In genomic region chr3:122603056-122603455, GRCh38 we compare ENCODE assay signal across 32 cellular contexts. TPM values are rescaled to one million over a fixed set of nuclear protein-coding genes. Genes with fewer than 3 reads are reported as not detected.
"Had no signal": no experiment of that assay in that cellular context is flagged by ENCODE, and none has a peak within 500 bp of the region (broad histone marks: within the 10 kb centered on the region; RNA-seq: fewer than 3 reads in every experiment).

No MANE protein-coding gene starts in this region.

- ATAC-seq: activated CD4-positive, alpha-beta T cell treated with anti-CD3 and anti-CD28 coated beads for 36 hours; activated CD4-positive, CD25-positive, alpha-beta regulatory T cell treated with anti-CD3 and anti-CD28 coated beads, Interleukin-2, amount 50 U/mL, for 24 hours; activated CD8-positive, alpha-beta T cell treated with anti-CD3 and anti-CD28 coated beads, Interleukin-2, amount 10 ng/mL, durations not matched to agents 7 days and 5 days; activated naive CD8-positive, alpha-beta T cell treated with anti-CD3 and anti-CD28 coated beads, Interleukin-2, amount 50 U/mL, for 24 hours; activated T-cell treated with anti-CD3 and anti-CD28 coated beads, Interleukin-2, amount 50 U/mL, for 4 hours; PC-3 had no signal

- H3K27ac ChIP-seq: Peyer's patch, SJSA1 had no signal

- H3K27ac Mint-ChIP-seq: activated CD4-positive, alpha-beta T cell treated with anti-CD3 and anti-CD28 coated beads for 36 hours; activated CD4-positive, alpha-beta T cell treated with anti-CD3 and anti-CD28 coated beads, Interleukin-2, amount 10 ng/mL, durations not matched to agents 7 days and 5 days; activated CD8-positive, alpha-beta T cell treated with anti-CD3 and anti-CD28 coated beads, Interleukin-2, amount 10 ng/mL, durations not matched to agents 7 days and 5 days; activated naive CD4-positive, alpha-beta T cell treated with anti-CD3 and anti-CD28 coated beads, Interleukin-2, amount 10 ng/mL, durations not matched to agents 7 days and 5 days; activated naive CD8-positive, alpha-beta T cell; activated naive CD8-positive, alpha-beta T cell treated with anti-CD3 and anti-CD28 coated beads, Interleukin-2, amount 50 U/mL, for 24 hours; brain; T-helper 1 cell treated with Interleukin-12 subunit alpha and Interleukin-12 subunit beta and Interleukin-4 antibody, amounts not matched to agents 30 μg/mL and 1 μg/mL, for 36 hours; T-helper 2 cell treated with Interferon-gamma antibody and Interleukin-4, amounts not matched to agents 5 μg/mL and 100 μg/mL, for 36 hours had no signal

- H3K9me3 ChIP-seq: MG63, Peyer's patch, SJSA1, SK-N-SH had no signal

- H3K9ac ChIP-seq: SK-N-SH had no signal

- H3K27me3 ChIP-seq: MG63, Peyer's patch, SJSA1 had no signal

- H3K4me1 Mint-ChIP-seq: brain had no signal

- H3K4me3 ChIP-seq: MG63, Peyer's patch, SJSA1 had no signal

- H3K9me2 ChIP-seq: SK-N-SH had no signal

- H3K4me2 ChIP-seq: SK-N-SH had no signal

- H3K4me3 Mint-ChIP-seq: activated CD4-positive, alpha-beta T cell treated with anti-CD3 and anti-CD28 coated beads for 36 hours; activated CD4-positive, alpha-beta T cell treated with anti-CD3 and anti-CD28 coated beads, Interleukin-2, amount 10 ng/mL, durations not matched to agents 7 days and 5 days; activated CD8-positive, alpha-beta T cell treated with anti-CD3 and anti-CD28 coated beads, Interleukin-2, amount 10 ng/mL, durations not matched to agents 7 days and 5 days; activated naive CD4-positive, alpha-beta T cell treated with anti-CD3 and anti-CD28 coated beads, Interleukin-2, amount 10 ng/mL, durations not matched to agents 7 days and 5 days; activated naive CD8-positive, alpha-beta T cell; activated naive CD8-positive, alpha-beta T cell treated with anti-CD3 and anti-CD28 coated beads, Interleukin-2, amount 50 U/mL, for 24 hours; activated T-cell treated with anti-CD3 and anti-CD28 coated beads, Interleukin-2, amount 50 U/mL, for 4 hours; brain; T-helper 1 cell treated with Interleukin-12 subunit alpha and Interleukin-12 subunit beta and Interleukin-4 antibody, amounts not matched to agents 30 μg/mL and 1 μg/mL, for 36 hours; T-helper 2 cell treated with Interferon-gamma antibody and Interleukin-4, amounts not matched to agents 5 μg/mL and 100 μg/mL, for 36 hours had no signal

- H3K27me3 Mint-ChIP-seq: activated CD4-positive, alpha-beta T cell treated with anti-CD3 and anti-CD28 coated beads for 36 hours; activated CD4-positive, alpha-beta T cell treated with anti-CD3 and anti-CD28 coated beads, Interleukin-2, amount 10 ng/mL, durations not matched to agents 7 days and 5 days; activated naive CD4-positive, alpha-beta T cell treated with anti-CD3 and anti-CD28 coated beads, Interleukin-2, amount 10 ng/mL, durations not matched to agents 7 days and 5 days; activated naive CD8-positive, alpha-beta T cell; activated naive CD8-positive, alpha-beta T cell treated with anti-CD3 and anti-CD28 coated beads, Interleukin-2, amount 50 U/mL, for 24 hours had no signal

- H3K9me3 Mint-ChIP-seq: activated naive CD4-positive, alpha-beta T cell treated with anti-CD3 and anti-CD28 coated beads, Interleukin-2, amount 10 ng/mL, durations not matched to agents 7 days and 5 days; activated naive CD8-positive, alpha-beta T cell treated with anti-CD3 and anti-CD28 coated beads, Interleukin-2, amount 50 U/mL, for 24 hours; activated T-cell treated with anti-CD3 and anti-CD28 coated beads, Interleukin-2, amount 50 U/mL, for 4 hours; brain; T-helper 2 cell treated with Interferon-gamma antibody and Interleukin-4, amounts not matched to agents 5 μg/mL and 100 μg/mL, for 36 hours had no signal

- H3K36me3 Mint-ChIP-seq: brain had no signal

- H3K4me1 ChIP-seq: Peyer's patch, SJSA1 had no signal

- H3K36me3 ChIP-seq: MG63, Peyer's patch, SJSA1 had no signal

- DNase-seq: activated CD4-positive, alpha-beta T cell treated with anti-CD3 and anti-CD28 coated beads for 36 hours; activated CD4-positive, alpha-beta T cell treated with anti-CD3 and anti-CD28 coated beads, Interleukin-2, amount 10 ng/mL, durations not matched to agents 7 days and 5 days; activated CD4-positive, alpha-beta T cell treated with anti-CD3 and anti-CD28 coated beads, Interleukin-2, amount 50 U/mL, for 48 hours; activated CD8-positive, alpha-beta T cell treated with anti-CD3 and anti-CD28 coated beads, Interleukin-2, amount 10 ng/mL, durations not matched to agents 7 days and 5 days; activated effector memory CD4-positive, alpha-beta T cell treated with Interleukin-2 at 50 U/mL for 16 hours; activated naive CD4-positive, alpha-beta T cell treated with anti-CD3 and anti-CD28 coated beads, Interleukin-2, amount 10 ng/mL, durations not matched to agents 7 days and 5 days; activated naive CD8-positive, alpha-beta T cell treated with anti-CD3 and anti-CD28 coated beads, Interleukin-2, amount 50 U/mL, for 24 hours; activated T-cell treated with anti-CD3 and anti-CD28 coated beads, Interleukin-2, amount 50 U/mL, for 4 hours; anterior cingulate cortex; central memory CD4-positive, alpha-beta T cell; Kasumi-1; MG63; NCI-H1048; NCI-H1436 treated with DMSO at 0.1 percent for 48 hours; NCI-H1694 treated with DMSO at 0.1 percent for 48 hours; NCI-H2029; NCI-H345; NCI-H510A; NCI-H526; NCI-H748 treated with DMSO at 0.1 percent for 48 hours; NK-92 treated with Interleukin-12 subunit alpha and Interleukin-12 subunit beta, amount 100 ng/mL, for 24 hours; PC-3; Peyer's patch; RPMI8226; SHP77 treated with DMSO at 0.1 percent for 48 hours; SK-N-SH had no signal

RNA-seq across cellular contexts. Expression of gene PARP15, which starts 25.6 kb away (rescaled TPM):
- total RNA-seq: PC-3, SJSA1 had no signal
- polyA plus RNA-seq: SK-N-SH had no signal
